ENCODE assay signal across 8 cellular contexts in genomic region chr3:138914870-138915502, GRCh38. TPM values are rescaled to one million over a fixed set of nuclear protein-coding genes. Genes with fewer than 3 reads are reported as not detected.
DNase-seq lines count a peak whose midpoint lies in the region; ATAC-seq and TF ChIP-seq lines count a peak whose summit lies in the region.

No MANE protein-coding gene starts in this region.

- ATAC-seq in GM21825 (IDR thresholded peaks at IDR 0.05; ENCODE audit: unreplicated experiment), result peak; percentile 10

- intact Hi-C loops in ascending aorta (cut with DNase I) (loop anchor here (1.0 to 5.0 kb wide), 3 partner anchors 81 to 568 kb away; partner anchors contain the start of genes CEP70, MRAS and PIK3CB), testis (cut with DNase I; ENCODE audit: low total_unique reads) (loop anchor here (5.0 to 10.0 kb wide), 3 partner anchors 213 to 1730 kb away; partner anchors contain the start of gene CEP70), lower leg skin (cut with DNase I; ENCODE audit: low total_unique reads) (loop anchor here (5.0 kb wide), 1 partner anchor 218 kb away; no protein-coding TSS in a partner anchor)

- no peaks in the 10 kb centered on the region for H3K27me3 ChIP-seq in DOHH2 (ENCODE audit: control insufficient read depth, low read length)
- H3K27me3 ChIP-seq in MM.1S (replicated peaks; ENCODE audit: insufficient read depth, low read length), result no peaks in the 10 kb centered on the region
- no peaks in the 10 kb centered on the region for H3K27me3 ChIP-seq in ascending aorta
- no peaks in the 10 kb centered on the region for H3K27me3 ChIP-seq in kidney epithelial cell (ENCODE audit: control insufficient read depth, insufficient read depth, low read length)
- H3K27me3 ChIP-seq in testis, result no peaks in the 10 kb centered on the region

- peak overlapping the region; percentile 33; the same call in 1 of the 2 replicates for H3K9ac ChIP-seq in MM.1S (ENCODE audit: low read length)

- H3K4me1 ChIP-seq in DOHH2 (ENCODE audit: control insufficient read depth, low read length) (peaks cover 6% of the 10 kb centered on the region), MM.1S (ENCODE audit: low read length) (peaks cover 3% of the 10 kb centered on the region; the same call in 1 of the 2 replicates), ascending aorta (no peaks in the 10 kb centered on the region), testis (no peaks in the 10 kb centered on the region)

- no peaks in the 10 kb centered on the region for H3F3A ChIP-seq in DOHH2 (ENCODE audit: control insufficient read depth, insufficient read depth)
- no peaks in the 10 kb centered on the region; the same call in 1 of the 2 replicates for H3F3A ChIP-seq in MM.1S (ENCODE audit: insufficient read depth, low read length)

- TF ChIP-seq CTCF in DOHH2 (IDR thresholded peaks at IDR 0.05; ENCODE audit: low read depth, low read length, poor library complexity, severe bottlenecking), result no peak
- TF ChIP-seq CTCF in MM.1S (IDR thresholded peaks at IDR 0.05; ENCODE audit: low read length), result no peak
- no peak for TF ChIP-seq CTCF in ascending aorta (IDR thresholded peaks at IDR 0.05)
- no peak for TF ChIP-seq CTCF in kidney epithelial cell (IDR thresholded peaks at IDR 0.05; ENCODE audit: insufficient read depth, low read length, poor library complexity, severe bottlenecking)
- no peak for TF ChIP-seq CTCF in testis (IDR thresholded peaks at IDR 0.05)
- no peak for TF ChIP-seq CTCF in lower leg skin (IDR thresholded peaks at IDR 0.05)

- H3K4me3 ChIP-seq in DOHH2 (ENCODE audit: low read length) (peak overlapping the region; percentile 80), MM.1S (ENCODE audit: low read length) (peak overlapping the region; percentile 82), ascending aorta (peak overlapping the region; percentile 74 to 84), kidney epithelial cell (ENCODE audit: low read depth, low read length) (peak overlapping the region; percentile 67), testis (peak overlapping the region; percentile 70 to 75), lower leg skin (ENCODE audit: low read depth, poor library complexity, severe bottlenecking) (no peak overlapping the region)

- no peak overlapping the region for H3K27ac ChIP-seq in DOHH2 (ENCODE audit: low read depth, low read length)
- H3K27ac ChIP-seq in MM.1S (ENCODE audit: low read length), result no peak overlapping the region
- H3K27ac ChIP-seq in ascending aorta, result peak overlapping the region; percentile 92 to 94
- peak overlapping the region in 1 of 2 donors; percentile 93 for H3K27ac ChIP-seq in testis

- TF ChIP-seq POLR2A in testis (IDR thresholded peaks at IDR 0.05) (no peak), lower leg skin (IDR thresholded peaks at IDR 0.05) (no peak)

- H3K9me3 ChIP-seq in DOHH2 (ENCODE audit: control insufficient read depth, insufficient read depth, low read length) (no peaks in the 10 kb centered on the region), MM.1S (replicated peaks; ENCODE audit: insufficient read depth, low read length) (no peaks in the 10 kb centered on the region), ascending aorta (no peaks in the 10 kb centered on the region), testis (no peaks in the 10 kb centered on the region)

- H3K36me3 ChIP-seq in DOHH2 (ENCODE audit: control insufficient read depth, low read length) (no peaks in the 10 kb centered on the region), MM.1S (replicated peaks; ENCODE audit: insufficient read depth, low read length) (no peaks in the 10 kb centered on the region), ascending aorta (no peaks in the 10 kb centered on the region), kidney epithelial cell (ENCODE audit: control insufficient read depth, insufficient read depth, low read length) (no peaks in the 10 kb centered on the region), testis (ENCODE audit: low read depth, missing control alignments) (no peaks in the 10 kb centered on the region)

- H4K20me1 ChIP-seq in DOHH2 (ENCODE audit: control insufficient read depth, insufficient read depth, low read depth, low read length) (no peaks in the 10 kb centered on the region), MM.1S (ENCODE audit: insufficient read depth, low read length) (no peaks in the 10 kb centered on the region)

- no peak for DNase-seq in MM.1S
- no peak for DNase-seq in ascending aorta (ENCODE audit: low spot score in 2 of 2)
- no peak for DNase-seq in kidney epithelial cell (ENCODE audit: low read depth)
- DNase-seq in testis, result no peak
- DNase-seq in lower leg skin (ENCODE audit: low spot score in 2 of 2), result no peak
- DNase-seq in stimulated activated CD4-positive, alpha-beta T cell treated with anti-CD3 and anti-CD28 coated beads, Interleukin-1b, Interleukin-23, amount 100 ng/mL, for 48 hours, result no peak

- H3K4me2 ChIP-seq in DOHH2 (ENCODE audit: low read length) (peak overlapping the region; percentile 82), MM.1S (ENCODE audit: low read depth, low read length) (peak overlapping the region; percentile 85)

- H3K79me2 ChIP-seq in DOHH2 (ENCODE audit: control insufficient read depth, low read length), result no peaks in the 10 kb centered on the region
- H3K79me2 ChIP-seq in MM.1S (ENCODE audit: low read length), result no peaks in the 10 kb centered on the region

- H2AFZ ChIP-seq in MM.1S (ENCODE audit: low read length), result peak overlapping the region; percentile 95

- WGBS in testis, 2 donors, result 13 to 17% methylated on average over 13 to 19 of the region's 19 CpGs
- WGBS in lower leg skin, 2 donors, result 14 to 15% methylated on average over 19 of the region's 19 CpGs

- no peaks in the 10 kb centered on the region for H3K9me2 ChIP-seq in DOHH2 (replicated peaks; ENCODE audit: control insufficient read depth, low read length)
- no peaks in the 10 kb centered on the region for H3K9me2 ChIP-seq in MM.1S (replicated peaks; ENCODE audit: insufficient read depth, low read length)

RNA-seq across cellular contexts. Expression of gene FOXL2, which starts 32.0 kb away (rescaled TPM):
- not detected for total RNA-seq in ascending aorta
- 0.54 and 0.68 TPM in 2 replicates for total RNA-seq in kidney epithelial cell
- 1 to 10 TPM; 1.9 to 2.6 TPM for total RNA-seq in testis
- 1.3 TPM for polyA plus RNA-seq in testis (ENCODE audit: insufficient read depth, low read depth, low replicate concordance)
- not detected for total RNA-seq in lower leg skin

RNA-seq across cellular contexts. Expression of gene FOXL2NB, which starts 32.0 kb away (rescaled TPM):
- total RNA-seq in ascending aorta (not detected), kidney epithelial cell (2.2 and 2.7 TPM in 2 replicates), testis (1 to 10 TPM; 2.7 to 2.8 TPM), lower leg skin (not detected)
- polyA plus RNA-seq in testis (ENCODE audit: insufficient read depth, low read depth, low replicate concordance), result 2.3 TPM

Comparison
In these comparisons a context has a peak if more than half of its experiments do, and no peak if none do; other contexts are left out.
1. H3K27ac ChIP-seq: peak in ascending aorta (2 of 2); none in DOHH2 (single experiment) and MM.1S (single experiment).